8 cellular contexts compared by ENCODE assay signal in genomic region chr1:228101994-228102790, GRCh38. TPM values are rescaled to one million over a fixed set of nuclear protein-coding genes. Genes with fewer than 3 reads are reported as not detected.
DNase-seq lines count a peak whose midpoint lies in the region; ATAC-seq and TF ChIP-seq lines count a peak whose summit lies in the region.

No MANE protein-coding gene starts in this region.

- CTCF ChIA-PET in SK-N-SH (lab: Yijun Ruan, JAX), result interaction anchor here (1.1 kb wide), 1 partner anchor 103 kb away, joined by 3 read pairs; no protein-coding TSS in a partner anchor

- in situ Hi-C loops in astrocyte of the cerebellum (cut with HindIII; ENCODE audit: low sequenced_read_pairs), result no loop called here

- H3K36me3 ChIP-seq in SK-N-SH (replicated peaks in 1 of 2; ENCODE audit: control insufficient read depth in 1 of 2, insufficient read depth in 2 of 2, low read length in 1 of 2), result peaks cover 33 to 54% of the 10 kb centered on the region in 2 experiments

- POLR2A ChIA-PET in SK-N-SH (lab: Yijun Ruan, JAX), result interaction anchor here (0.9 kb wide), 1 partner anchor 20 kb away, joined by 4 read pairs; no protein-coding TSS in a partner anchor

- H3K4me2 ChIP-seq in SK-N-SH, result peak overlapping the region; percentile 77

- H3K4me3 ChIP-seq in SK-N-SH (ENCODE audit: low read depth in 2 of 2, low read length in 1 of 2), result peak overlapping the region; percentile 83 to 98
- peak overlapping the region; percentile 83 for H3K4me3 ChIP-seq in astrocyte of the cerebellum (ENCODE audit: low read depth, low read length)

- peak overlapping the region; percentile 78; the same call in 1 of the 2 replicates for H3K9ac ChIP-seq in SK-N-SH

- peaks cover 31% of the 10 kb centered on the region for H3F3A ChIP-seq in SK-N-SH (replicated peaks; ENCODE audit: insufficient read depth)

- DNase-seq in AG09319 (ENCODE audit: extremely low read depth, low read depth) (no peak), SK-N-SH (peak; percentile 86), astrocyte of the cerebellum (ENCODE audit: low read depth) (no peak), iris pigment epithelial cell (ENCODE audit: low read depth) (peak; percentile 40), middle frontal gyrus (ENCODE audit: extremely low spot score, low spot score) (no peak)
- DNase-seq in stimulated activated CD4-positive, alpha-beta T cell treated with anti-CD3 and anti-CD28 coated beads, Interleukin-2, amount 100 ng/mL, for 24 hours, result peak; percentile 63 to 66

- no peak for TF ChIP-seq EP300 in SK-N-SH (IDR thresholded peaks at IDR 0.05; ENCODE audit: borderline replicate concordance in 1 of 2, low read depth in 1 of 2, low read length in 1 of 2)

- peaks cover 61% of the 10 kb centered on the region for H3K79me2 ChIP-seq in SK-N-SH (ENCODE audit: insufficient read depth)

- H3K9me2 ChIP-seq in SK-N-SH, result no peaks in the 10 kb centered on the region

- no peak overlapping the region for H2AFZ ChIP-seq in SK-N-SH (ENCODE audit: low read depth)

- TF ChIP-seq CTCF in AG09319 (IDR thresholded peaks at IDR 0.05; ENCODE audit: low read depth, low read length) (peak; percentile 9), SK-N-SH (IDR thresholded peaks at IDR 0.05) (peak; percentile 24; the same call in 1 of the 2 replicates), astrocyte of the cerebellum (IDR thresholded peaks at IDR 0.05; ENCODE audit: low read depth, low read length, missing control alignments) (peak; percentile 9)

- no peak overlapping the region; a peak in 1 of 4 replicates for H3K27ac ChIP-seq in SK-N-SH (ENCODE audit: low read depth in 2 of 2, low read length in 1 of 2)

- H3K27me3 ChIP-seq in SK-N-SH (ENCODE audit: insufficient read depth), result no peaks in the 10 kb centered on the region

- TF ChIP-seq RAD21 in SK-N-SH (IDR thresholded peaks at IDR 0.05; ENCODE audit: low read length), result no peak

- ATAC-seq in GM18907 (IDR thresholded peaks at IDR 0.05; ENCODE audit: unreplicated experiment) (peak; percentile 21), HG03342 (IDR thresholded peaks at IDR 0.05; ENCODE audit: unreplicated experiment) (peak; percentile 22)

- peaks cover 4 to 25% of the 10 kb centered on the region in 2 experiments; a peak in 3 of 4 replicates for H3K4me1 ChIP-seq in SK-N-SH (ENCODE audit: control insufficient read depth in 1 of 2, insufficient read depth in 2 of 2, low read depth in 1 of 2, low read length in 1 of 2)

- H4K20me1 ChIP-seq in SK-N-SH (ENCODE audit: insufficient read depth), result peaks cover 47% of the 10 kb centered on the region

- WGBS in SK-N-SH (ENCODE audit: low lambda C conversion rate), result 11% methylated on average over 7 of the region's 73 CpGs

- no peaks in the 10 kb centered on the region for H3K9me3 ChIP-seq in SK-N-SH

TF ChIP-seq in SK-N-SH, 30 proteins besides CTCF, POLR2A, EP300 and RAD21:
- TF ChIP-seq SMC3 (IDR thresholded peaks at IDR 0.05; ENCODE audit: low read depth, low read length) (peak; percentile 29; the same call in 1 of the 2 replicates), FOXM1 (IDR thresholded peaks at IDR 0.05; ENCODE audit: low read depth) (no peak), MXI1 (IDR thresholded peaks at IDR 0.05; ENCODE audit: low read depth, low read length) (peak; percentile 10; the same call in 1 of the 2 replicates)

RNA-seq across cellular contexts. Expression of gene C1orf35, which starts 0.9 kb away (rescaled TPM):
- polyA plus RNA-seq in SK-N-SH (2012; rRNA removed), result 28.6 and 42.9 TPM in 2 replicates
- polyA plus RNA-seq in SK-N-SH (2012; cell fraction: cytosol; rRNA removed), result 17.8 and 24.9 TPM in 2 replicates
- 107 and 195 TPM in 2 replicates for polyA plus RNA-seq in SK-N-SH (2012; cell fraction: nucleus; rRNA removed)

RNA-seq across cellular contexts. Expression of gene MRPL55, which starts 6.9 kb away (rescaled TPM):
- 70.3 and 75.3 TPM in 2 replicates for polyA plus RNA-seq in SK-N-SH (2012; rRNA removed)
- 27.2 and 49.1 TPM in 2 replicates for polyA plus RNA-seq in SK-N-SH (2012; cell fraction: cytosol; rRNA removed)
- 185 and 306 TPM in 2 replicates for polyA plus RNA-seq in SK-N-SH (2012; cell fraction: nucleus; rRNA removed)

RNA-seq across cellular contexts. Expression of gene ARF1, which starts 19.7 kb away (rescaled TPM):
- polyA plus RNA-seq in SK-N-SH (2012; rRNA removed), result 659 and 713 TPM in 2 replicates
- polyA plus RNA-seq in SK-N-SH (2012; cell fraction: cytosol; rRNA removed), result 317 and 453 TPM in 2 replicates
- polyA plus RNA-seq in SK-N-SH (2012; cell fraction: nucleus; rRNA removed), result 442 and 463 TPM in 2 replicates

RNA-seq across cellular contexts. Expression of gene GUK1, which starts 37.9 kb away (rescaled TPM):
- polyA plus RNA-seq in SK-N-SH (2012; rRNA removed), result 717 and 742 TPM in 2 replicates
- 457 and 681 TPM in 2 replicates for polyA plus RNA-seq in SK-N-SH (2012; cell fraction: cytosol; rRNA removed)
- 521 and 537 TPM in 2 replicates for polyA plus RNA-seq in SK-N-SH (2012; cell fraction: nucleus; rRNA removed)

RNA-seq across cellular contexts. Expression of gene GJC2, which starts 47.5 kb away (rescaled TPM):
- polyA plus RNA-seq in SK-N-SH (2012; rRNA removed), result 0.92 and 0.97 TPM in 2 replicates
- polyA plus RNA-seq in SK-N-SH (2012; cell fraction: cytosol; rRNA removed), result 0.50 and 0.69 TPM in 2 replicates
- 2.1 and 2.9 TPM in 2 replicates for polyA plus RNA-seq in SK-N-SH (2012; cell fraction: nucleus; rRNA removed)

Comparison
In these comparisons a context has a peak if more than half of its experiments do, and no peak if none do; other contexts are left out.
1. DNase-seq: peak in SK-N-SH (single experiment), iris pigment epithelial cell (single experiment) and stimulated activated CD4-positive, alpha-beta T cell treated with anti-CD3 and anti-CD28 coated beads, Interleukin-2, amount 100 ng/mL, for 24 hours (2 of 2); none in AG09319 (single experiment), astrocyte of the cerebellum (single experiment) and middle frontal gyrus (single experiment).
2. Peak in every context shown above with its lines, with median percentiles within 50 percentile points of each other: CTCF ChIP-seq.